ENCODE assay signal across 23 cellular contexts in the genomic region with DNA sequence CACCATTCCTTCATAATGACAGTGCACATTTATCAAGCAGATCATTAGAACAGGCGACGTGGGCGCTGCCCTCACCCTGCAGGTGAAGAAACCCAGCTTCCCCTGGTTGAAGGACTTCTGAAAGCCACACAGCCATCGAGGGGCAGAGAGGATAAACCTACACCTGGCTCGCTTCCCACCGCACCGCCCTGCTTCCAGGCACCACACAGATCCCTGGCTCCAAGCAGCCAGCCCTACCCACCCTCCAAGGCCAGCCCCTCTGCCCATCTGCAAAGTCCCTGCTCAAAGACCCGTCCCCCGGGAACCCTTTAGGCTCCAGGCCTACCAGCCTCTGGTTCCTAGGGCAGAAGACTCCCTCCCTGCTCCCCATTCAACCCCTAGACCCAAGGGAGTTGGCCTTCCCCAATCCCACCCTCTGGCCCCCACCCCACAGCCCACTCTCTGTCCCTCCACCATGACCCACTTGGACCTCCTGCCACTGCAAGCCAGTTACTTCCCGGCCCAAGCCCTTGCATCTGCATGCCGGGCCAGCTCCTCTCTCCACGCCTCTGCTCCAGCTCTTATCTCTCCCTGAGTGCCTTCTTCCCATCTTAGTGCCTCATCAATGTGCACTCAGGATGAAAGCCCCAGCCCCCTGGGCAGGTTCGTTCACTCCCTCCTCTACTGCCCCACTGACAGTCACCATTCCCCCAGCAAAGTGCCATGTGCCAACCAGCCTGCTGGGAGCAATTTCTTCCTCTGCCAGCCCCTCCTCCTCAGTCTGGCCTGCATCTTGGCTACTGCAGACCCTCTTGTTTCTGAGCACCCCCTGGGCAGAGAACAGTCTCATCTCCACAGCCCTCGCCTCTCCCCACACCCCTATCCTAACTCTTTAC.
"Had no signal": no experiment of that assay in that cellular context is flagged by ENCODE, and none has a peak within 500 bp of the region (broad histone marks: within the 10 kb centered on the region; RNA-seq: fewer than 3 reads in every experiment).

No MANE protein-coding gene starts in this region.

- H3K27ac ChIP-seq: cardiac muscle cell, epithelial cell of prostate, neutrophil, thoracic aorta, upper lobe of right lung had no signal

- H3K27me3 Mint-ChIP-seq: activated CD4-positive, alpha-beta memory T cell treated with anti-CD3 and anti-CD28 coated beads for 36 hours; activated naive CD8-positive, alpha-beta T cell; naive B cell had no signal

- H3K36me3 Mint-ChIP-seq: activated naive CD8-positive, alpha-beta T cell had no signal

- H3K4me1 ChIP-seq: upper lobe of right lung had no signal

- ATAC-seq: left colon, mucosa of descending colon, right cardiac atrium, upper lobe of right lung had no signal

- H3K4me1 Mint-ChIP-seq: endodermal cell had no signal

- H3K4me3 Mint-ChIP-seq: activated CD4-positive, alpha-beta memory T cell treated with anti-CD3 and anti-CD28 coated beads for 36 hours; activated naive CD8-positive, alpha-beta T cell; activated T-helper 1 cell treated with anti-CD3 and anti-CD28 coated beads, Interleukin-12 subunit alpha, Interleukin-12 subunit beta, Interleukin-2, Interleukin-4 antibody, amounts not matched to agents 30 ng/mL and 10 ng/mL and 1 ng/mL, durations not matched to agents 14 hours and 24 hours and 36 hours; endodermal cell; T-helper 2 cell treated with Interferon-gamma antibody and Interleukin-4, amounts not matched to agents 5 μg/mL and 100 μg/mL, for 36 hours had no signal

- H3K9me3 ChIP-seq: mucosa of descending colon, neutrophil, thoracic aorta, upper lobe of right lung had no signal

- H3K4me3 ChIP-seq: cardiac muscle cell, mucosa of descending colon, thoracic aorta, upper lobe of right lung had no signal

- H3K27ac Mint-ChIP-seq: activated CD4-positive, alpha-beta memory T cell treated with anti-CD3 and anti-CD28 coated beads for 36 hours; activated naive CD8-positive, alpha-beta T cell; activated T-helper 1 cell treated with anti-CD3 and anti-CD28 coated beads, Interleukin-12 subunit alpha, Interleukin-12 subunit beta, Interleukin-2, Interleukin-4 antibody, amounts not matched to agents 30 ng/mL and 10 ng/mL and 1 ng/mL, durations not matched to agents 14 hours and 24 hours and 36 hours; T-helper 2 cell treated with Interferon-gamma antibody and Interleukin-4, amounts not matched to agents 5 μg/mL and 100 μg/mL, for 36 hours had no signal

- DNase-seq: activated CD4-positive, alpha-beta memory T cell treated with anti-CD3 and anti-CD28 coated beads for 36 hours; activated CD4-positive, alpha-beta T cell treated with anti-CD3 and anti-CD28 coated beads for 4 hours; activated T-cell treated with anti-CD3 and anti-CD28 coated beads for 4 hours; endodermal cell; foreskin fibroblast; hippocampal formation; left colon; mesenchymal stem cell; mucosa of descending colon; naive B cell; right cardiac atrium; small intestine; stimulated activated CD4-positive, alpha-beta T cell treated with anti-CD3 and anti-CD28 coated beads, Interleukin-4, amount 100 ng/mL, for 1 hour; upper lobe of right lung had no signal

- H3K9me3 Mint-ChIP-seq: activated CD4-positive, alpha-beta memory T cell treated with anti-CD3 and anti-CD28 coated beads for 36 hours; activated T-helper 1 cell treated with anti-CD3 and anti-CD28 coated beads, Interleukin-12 subunit alpha, Interleukin-12 subunit beta, Interleukin-2, Interleukin-4 antibody, amounts not matched to agents 30 ng/mL and 10 ng/mL and 1 ng/mL, durations not matched to agents 14 hours and 24 hours and 36 hours; endodermal cell; naive B cell; T-helper 2 cell treated with Interferon-gamma antibody and Interleukin-4, amounts not matched to agents 5 μg/mL and 100 μg/mL, for 36 hours had no signal

- H3K27me3 ChIP-seq: cardiac muscle cell, neutrophil, upper lobe of right lung had no signal

- FAIRE-seq: islet of Langerhans, small intestine, TTC549 had no signal

- H3K36me3 ChIP-seq: cardiac muscle cell, neutrophil, thoracic aorta, upper lobe of right lung had no signal
